ENCODE assay signal across 2 cellular contexts in the genomic region with DNA sequence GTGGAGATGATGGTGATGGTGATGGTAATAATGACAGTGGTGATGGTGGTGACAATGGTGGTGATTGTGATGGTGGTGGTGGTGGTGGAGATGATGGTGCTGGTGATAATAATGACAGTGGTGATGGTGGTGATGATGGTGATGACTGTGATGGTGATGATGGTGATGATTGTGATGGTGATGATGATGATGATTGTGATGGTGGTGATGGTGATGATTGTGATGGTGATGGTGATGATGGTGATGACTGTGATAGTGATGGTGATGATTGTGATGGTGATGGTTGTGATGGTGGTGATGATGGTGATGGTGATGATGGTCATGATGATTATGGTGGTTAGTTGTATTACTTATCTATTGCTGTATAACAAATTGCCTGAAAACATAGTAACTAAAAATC.
TF ChIP-seq lines count a peak whose summit lies in the region.

No MANE protein-coding gene starts in this region.

TF ChIP-seq in HEK293, 187 proteins besides CTCF, POLR2A, EP300 and RAD21:
- TF ChIP-seq ZNF626 (tag by site-specific recombination; IDR thresholded peaks at IDR 0.05): no peak
- no peak for TF ChIP-seq INSM2 (tag by site-specific recombination; IDR thresholded peaks at IDR 0.05)
- TF ChIP-seq ZBTB44 (tag by site-specific recombination; IDR thresholded peaks at IDR 0.05): no peak
- TF ChIP-seq ZNF266 (tag by site-specific recombination; IDR thresholded peaks at IDR 0.05; ENCODE audit: low read depth): 0 out of 2 replicates have a peak, but pooled peaks have one; percentile 2
- TF ChIP-seq ZNF707 (tag by site-specific recombination; IDR thresholded peaks at IDR 0.05): peak; percentile 47; the same call in 1 of the 2 replicates
- TF ChIP-seq YY2 (tag by site-specific recombination; IDR thresholded peaks at IDR 0.05): 0 out of 2 replicates have a peak, but pooled peaks have one; percentile 7
- no peak for TF ChIP-seq ZNF518A (tag by site-specific recombination; conservative IDR thresholded peaks at IDR 0.05; ENCODE audit: low read depth)
- TF ChIP-seq ZNF513 (tag by site-specific recombination; IDR thresholded peaks at IDR 0.05): peak; percentile 93

TF ChIP-seq in H1, 55 proteins besides CTCF, POLR2A, EP300 and RAD21:
- TF ChIP-seq SP1 (IDR thresholded peaks at IDR 0.05; ENCODE audit: low read depth, low read length): no peak
- TF ChIP-seq SUZ12 (IDR thresholded peaks at IDR 0.05; ENCODE audit: low read length): no peak
- no peak for TF ChIP-seq EZH2 (IDR thresholded peaks at IDR 0.05; ENCODE audit: low read depth, low read length, severe bottlenecking)
- no peak for TF ChIP-seq CREB1 (IDR thresholded peaks at IDR 0.05)
- no peak for TF ChIP-seq TEAD4 (IDR thresholded peaks at IDR 0.05; ENCODE audit: low read depth, low read length)
- TF ChIP-seq ZNF274 (IDR thresholded peaks at IDR 0.05; ENCODE audit: borderline replicate concordance, extremely low read depth, low read length): no peak
- TF ChIP-seq NRF1 (IDR thresholded peaks at IDR 0.05; ENCODE audit: low read depth, low read length): no peak
- no peak for TF ChIP-seq KDM5A (IDR thresholded peaks at IDR 0.05; ENCODE audit: low read length)
